In genomic region chr6:11143394-11144371, GRCh38 we compare ENCODE assay signal across 9 cellular contexts. TPM values are rescaled to one million over a fixed set of nuclear protein-coding genes. Genes with fewer than 3 reads are reported as not detected.
A peak's percentile ranks its signal among the peaks of the same experiment; 100 is the strongest.
DNase-seq lines count a peak whose midpoint lies in the region; ATAC-seq, FAIRE-seq and TF ChIP-seq lines count a peak whose summit lies in the region.
"Had no signal": no experiment of that assay in that cellular context is flagged by ENCODE, and none has a peak within 500 bp of the region (broad histone marks: within the 10 kb centered on the region; RNA-seq: fewer than 3 reads in every experiment).

No MANE protein-coding gene starts in this region.

- POLR2A ChIA-PET in HCT116 (lab: Charles Lee), result no interaction called here

- no peaks in the 10 kb centered on the region for H3K9me3 Mint-ChIP-seq in activated naive CD4-positive, alpha-beta T cell treated with anti-CD3 and anti-CD28 coated beads, Interleukin-2, amount 10 ng/mL, durations not matched to agents 7 days and 5 days
- H3K9me3 Mint-ChIP-seq: memory B cell had no signal

- H3K4me3 Mint-ChIP-seq in activated naive CD4-positive, alpha-beta T cell treated with anti-CD3 and anti-CD28 coated beads, Interleukin-2, amount 10 ng/mL, durations not matched to agents 7 days and 5 days, result no peak overlapping the region
- H3K4me3 Mint-ChIP-seq: memory B cell had no signal

- no peaks in the 10 kb centered on the region for H3K4me1 Mint-ChIP-seq in activated naive CD4-positive, alpha-beta T cell treated with anti-CD3 and anti-CD28 coated beads, Interleukin-2, amount 10 ng/mL, durations not matched to agents 7 days and 5 days

- no peak overlapping the region for H3K27ac ChIP-seq in HCT116 (ENCODE audit: low read depth, low read length)

- no peaks in the 10 kb centered on the region for H4K20me1 ChIP-seq in HCT116 (ENCODE audit: insufficient read depth)

- DNase-seq in HCT116 (ENCODE audit: low read depth, low spot score) (peak; percentile 64), SHP77 treated with DMSO at 0.1 percent for 48 hours (lab: John Stamatoyannopoulos, UW) (peak; percentile 27), glomerular visceral epithelial cell (ENCODE audit: extremely low spot score) (peak; percentile 52), iPS-NIHi11 (ENCODE audit: low spot score) (no peak), GM20000 (ENCODE audit: low spot score) (no peak), GM12891 (ENCODE audit: insufficient read length, low spot score) (no peak)
- DNase-seq in stimulated activated CD8-positive, alpha-beta memory T cell treated with anti-CD3 and anti-CD28 coated beads, Interleukin-4, amount 100 ng/mL, for 48 hours, result peak; percentile 40
- DNase-seq in activated naive CD4-positive, alpha-beta T cell treated with anti-CD3 and anti-CD28 coated beads, Interleukin-2, amount 10 ng/mL, durations not matched to agents 7 days and 5 days, result no peak

- BruUV-seq in HCT116 (replicated peaks; lab: Mats Ljungman, UMichigan), result no TSS peak

- no peaks in the 10 kb centered on the region for H3K9me2 ChIP-seq in HCT116 (ENCODE audit: insufficient read depth)

- ATAC-seq in HCT116, result peak; percentile 78

- no peaks in the 10 kb centered on the region for H3K36me3 Mint-ChIP-seq in activated naive CD4-positive, alpha-beta T cell treated with anti-CD3 and anti-CD28 coated beads, Interleukin-2, amount 10 ng/mL, durations not matched to agents 7 days and 5 days
- H3K36me3 Mint-ChIP-seq: memory B cell had no signal

- no peak overlapping the region for H3K27ac Mint-ChIP-seq in activated naive CD4-positive, alpha-beta T cell treated with anti-CD3 and anti-CD28 coated beads, Interleukin-2, amount 10 ng/mL, durations not matched to agents 7 days and 5 days
- H3K27ac Mint-ChIP-seq: memory B cell had no signal

- H3K27me3 Mint-ChIP-seq in activated naive CD4-positive, alpha-beta T cell treated with anti-CD3 and anti-CD28 coated beads, Interleukin-2, amount 10 ng/mL, durations not matched to agents 7 days and 5 days, result peaks cover 15% of the 10 kb centered on the region
- H3K27me3 Mint-ChIP-seq: memory B cell had no signal

- RAD21 ChIA-PET in HCT116 (lab: Charles Lee; ENCODE audit: low non-redundant PET in 1 of 2, low total read pairs in 2 of 2, uncharacterized antibody in 2 of 2, unreplicated experiment in 2 of 2), result no interaction called here

- H3K9ac ChIP-seq in HCT116 (ENCODE audit: low read length), result no peak overlapping the region

- TF ChIP-seq CTCF in HCT116 (IDR thresholded peaks at IDR 0.05 in 2 of 3, conservative IDR thresholded peaks at IDR 0.05 in 1 of 3; ENCODE audit: borderline replicate concordance in 1 of 3, insufficient read depth in 1 of 3, low read depth in 2 of 3, low read length in 2 of 3) (no peak), GM20000 (IDR thresholded peaks at IDR 0.05; ENCODE audit: extremely low read depth, missing control alignments) (no peak)

- TF ChIP-seq RAD21 in HCT116 (IDR thresholded peaks at IDR 0.05; ENCODE audit: low read depth), result 0 out of 2 replicates have a peak, but pooled peaks have one; percentile 12

- peak overlapping the region; percentile 47 for H2AFZ ChIP-seq in HCT116 (ENCODE audit: low read depth, low read length, poor library complexity, severe bottlenecking)

- no peaks in the 10 kb centered on the region for H3K27me3 ChIP-seq in HCT116 (ENCODE audit: insufficient read depth, low read length)

- H3K4me2 ChIP-seq in HCT116 (ENCODE audit: low read length), result peak overlapping the region; percentile 43

- TF ChIP-seq POLR2A in HCT116 (IDR thresholded peaks at IDR 0.05; ENCODE audit: borderline replicate concordance, extremely low read depth, insufficient read depth, insufficient read length) (no peak), GM12891 (IDR thresholded peaks at IDR 0.05; ENCODE audit: low read depth, low read length) (no peak)

- CTCF ChIA-PET in HCT116 (lab: Charles Lee), result interaction anchor here (1.1 to 3.3 kb wide), 2 partner anchors 353 to 432 kb away, joined by 5 to 21 read pairs; no protein-coding TSS in a partner anchor
- CTCF ChIA-PET in activated naive CD4-positive, alpha-beta T cell treated with anti-CD3 and anti-CD28 coated beads, Interleukin-2, amount 10 ng/mL, durations not matched to agents 7 days and 5 days (lab: Charles Lee), result interaction anchor here (0.5 to 5.4 kb wide), 18 partner anchors 10 to 432 kb away, joined by 3 to 101 read pairs (median 4); no protein-coding TSS in a partner anchor

- peaks cover 7 to 28% of the 10 kb centered on the region in 2 experiments; a peak in 3 of 4 replicates for H3K4me1 ChIP-seq in HCT116 (ENCODE audit: control insufficient read depth in 1 of 2, insufficient read depth in 2 of 2, low read length in 2 of 2)

- no peak for FAIRE-seq in GM12891 (lab: Jason Lieb, UNC)

- no peak overlapping the region for H3K4me3 ChIP-seq in HCT116 (replicated peaks in 1 of 2; ENCODE audit: low read depth in 1 of 2, low read length in 2 of 2)

- no peaks in the 10 kb centered on the region for H3K9me3 ChIP-seq in HCT116 (ENCODE audit: control insufficient read depth in 1 of 2, insufficient read depth in 1 of 2, low read depth in 1 of 2, low read length in 2 of 2)

- intact Hi-C loops in HCT116 (cut with micrococcal nuclease), result loop anchor here (1.0 kb wide), 2 partner anchors 353 to 432 kb away; no protein-coding TSS in a partner anchor

- H3K36me3 ChIP-seq in HCT116 (ENCODE audit: control insufficient read depth in 1 of 2, insufficient read depth in 2 of 2, low read length in 2 of 2), result no peaks in the 10 kb centered on the region

- H3K79me2 ChIP-seq in HCT116 (ENCODE audit: insufficient read depth, low read length), result no peaks in the 10 kb centered on the region

TF ChIP-seq in HCT116, 20 proteins besides CTCF, POLR2A, EP300 and RAD21 (continues in another document):
- no peak for TF ChIP-seq YY1 (IDR thresholded peaks at IDR 0.05; ENCODE audit: extremely low read depth, insufficient replicate concordance, low read depth, low read length)
- peak; percentile 31; the same call in 1 of the 2 replicates for TF ChIP-seq SRF (IDR thresholded peaks at IDR 0.05; ENCODE audit: low read depth)
- TF ChIP-seq EZH2phosphoT487 (IDR thresholded peaks at IDR 0.05; ENCODE audit: borderline replicate concordance), result no peak
- no peak for TF ChIP-seq ZNF274 (IDR thresholded peaks at IDR 0.05; ENCODE audit: low read depth, low read length)
- TF ChIP-seq FOSL1 (IDR thresholded peaks at IDR 0.05; ENCODE audit: low read depth), result peak; percentile 89
- TF ChIP-seq CEBPB (IDR thresholded peaks at IDR 0.05; ENCODE audit: low read depth), result peak; percentile 100
- peak; percentile 93 for TF ChIP-seq JUND (IDR thresholded peaks at IDR 0.05)
- TF ChIP-seq SP1 (IDR thresholded peaks at IDR 0.05; ENCODE audit: low read depth), result peak; percentile 74
- no peak for TF ChIP-seq ZBTB33 (IDR thresholded peaks at IDR 0.05; ENCODE audit: extremely low read depth, insufficient replicate concordance, low read length)
- TF ChIP-seq TCF7L2 (IDR thresholded peaks at IDR 0.05; ENCODE audit: borderline replicate concordance, extremely low read depth, insufficient read depth, insufficient read length), result peak; percentile 39

TF ChIP-seq in GM12891, 5 proteins besides CTCF, POLR2A, EP300 and RAD21:
- no peak for TF ChIP-seq PAX5 (IDR thresholded peaks at IDR 0.05; ENCODE audit: insufficient read depth, low read length, severe bottlenecking)
- TF ChIP-seq SPI1 (IDR thresholded peaks at IDR 0.05; ENCODE audit: low read depth, low read length), result no peak
- TF ChIP-seq POLR2AphosphoS5 (IDR thresholded peaks at IDR 0.05; ENCODE audit: low read depth, low read length), result no peak
- no peak for TF ChIP-seq TAF1 (IDR thresholded peaks at IDR 0.05; ENCODE audit: low read depth, low read length)
- no peak for TF ChIP-seq POU2F2 (IDR thresholded peaks at IDR 0.05; ENCODE audit: low read depth, low read length)

RNA-seq across cellular contexts. Expression of gene ERVFRD-1, which starts 32.2 kb away (rescaled TPM):
- total RNA-seq in HCT116 (2021; ENCODE audit: unreplicated experiment), result not detected
- polyA plus RNA-seq in HCT116 (2012), result 0.03 and 0.05 TPM in 2 replicates
- polyA plus RNA-seq in GM12891 (2012; ENCODE audit: low read depth, missing spikeins), result 0.06 TPM

RNA-seq across cellular contexts. Expression of gene SMIM13, which starts 50.0 kb away (rescaled TPM):
- total RNA-seq in HCT116 (2021; ENCODE audit: unreplicated experiment), result 15.7 TPM
- polyA plus RNA-seq in HCT116 (2012), result 6.6 and 7.5 TPM in 2 replicates
- polyA plus RNA-seq in GM12891 (2012; ENCODE audit: low read depth, missing spikeins), result 2.8 TPM

Comparison
In these comparisons a context has a peak if more than half of its experiments do, and no peak if none do; other contexts are left out.
1. DNase-seq: peak in HCT116 (single experiment), SHP77 treated with DMSO at 0.1 percent for 48 hours (single experiment), glomerular visceral epithelial cell (single experiment) and stimulated activated CD8-positive, alpha-beta memory T cell treated with anti-CD3 and anti-CD28 coated beads, Interleukin-4, amount 100 ng/mL, for 48 hours (single experiment); none in iPS-NIHi11 (single experiment), GM20000 (single experiment), GM12891 (single experiment) and activated naive CD4-positive, alpha-beta T cell treated with anti-CD3 and anti-CD28 coated beads, Interleukin-2, amount 10 ng/mL, durations not matched to agents 7 days and 5 days (single experiment).